In the genomic region with DNA sequence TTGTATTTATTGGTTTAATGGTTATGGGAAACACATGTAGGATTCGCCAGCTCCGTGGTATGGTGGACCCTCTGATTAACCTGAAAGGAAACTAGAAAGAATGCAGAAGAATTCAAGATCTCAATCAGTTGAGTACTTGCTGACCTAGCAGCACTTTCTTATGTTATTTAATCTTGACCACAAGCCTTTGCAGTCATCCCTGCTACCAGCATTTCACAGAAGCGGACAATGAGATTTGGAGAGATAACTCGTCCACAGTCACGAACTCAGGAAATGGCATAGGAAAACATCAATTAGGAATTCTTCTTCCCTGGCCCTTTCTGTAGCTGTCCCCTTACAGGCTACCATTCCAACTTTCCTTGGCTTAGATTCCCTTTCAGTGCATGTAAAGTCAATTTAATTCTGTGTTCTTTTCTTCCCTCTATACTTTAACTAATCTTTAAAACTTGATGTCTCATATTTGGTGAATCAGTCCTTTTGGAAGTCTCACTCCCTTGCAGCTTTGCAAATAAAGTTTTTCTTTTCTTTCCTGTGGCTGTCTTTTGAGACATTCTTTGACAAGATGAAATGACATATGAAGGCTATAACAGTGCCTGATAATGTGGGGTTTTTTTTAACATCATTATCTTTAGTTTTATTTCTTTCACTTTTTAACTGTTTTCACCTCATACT, we compare ENCODE assay signal across 1 cellular context.
TF ChIP-seq lines count a peak whose summit lies in the region.

No MANE protein-coding gene starts in this region.

TF ChIP-seq in WTC11, 78 proteins besides CTCF, POLR2A, EP300 and RAD21 (continued from another document):
- TF ChIP-seq, protein P1, sequence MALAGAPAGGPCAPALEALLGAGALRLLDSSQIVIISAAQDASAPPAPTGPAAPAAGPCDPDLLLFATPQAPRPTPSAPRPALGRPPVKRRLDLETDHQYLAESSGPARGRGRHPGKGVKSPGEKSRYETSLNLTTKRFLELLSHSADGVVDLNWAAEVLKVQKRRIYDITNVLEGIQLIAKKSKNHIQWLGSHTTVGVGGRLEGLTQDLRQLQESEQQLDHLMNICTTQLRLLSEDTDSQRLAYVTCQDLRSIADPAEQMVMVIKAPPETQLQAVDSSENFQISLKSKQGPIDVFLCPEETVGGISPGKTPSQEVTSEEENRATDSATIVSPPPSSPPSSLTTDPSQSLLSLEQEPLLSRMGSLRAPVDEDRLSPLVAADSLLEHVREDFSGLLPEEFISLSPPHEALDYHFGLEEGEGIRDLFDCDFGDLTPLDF (CRISPR knock-in tag; IDR thresholded peaks at IDR 0.05) = no peak
- no peak for TF ChIP-seq ELF4 (CRISPR knock-in tag; IDR thresholded peaks at IDR 0.05; ENCODE audit: low read depth)
